ENCODE assay signal across 1 cellular context in genomic region chr17:62064791-62065563, GRCh38.
TF ChIP-seq lines count a peak whose summit lies in the region.

TSS of gene MED13 (minus strand) at chr17:62065278. CDS start at chr17:62065205, 73 bp downstream.

TF ChIP-seq in K562, 482 proteins besides CTCF, POLR2A, EP300 and RAD21 (continued from another document):
- no peak for TF ChIP-seq ZNF780A (CRISPR knock-in tag; IDR thresholded peaks at IDR 0.05)
- peak; percentile 23; the same call in 1 of the 2 replicates for TF ChIP-seq CEBPB (tag; IDR thresholded peaks at IDR 0.05)
- TF ChIP-seq RCOR1 (IDR thresholded peaks at IDR 0.05; ENCODE audit: borderline replicate concordance in 1 of 2, low read depth in 2 of 2, low read length in 2 of 2) = no peak
- no peak for TF ChIP-seq RFX7 (CRISPR knock-in tag; IDR thresholded peaks at IDR 0.05)
- TF ChIP-seq POLR2B (IDR thresholded peaks at IDR 0.05; ENCODE audit: low read depth, partially characterized antibody) = no peak
- TF ChIP-seq ZNF77 (CRISPR knock-in tag; IDR thresholded peaks at IDR 0.05) = no peak
- no peak for TF ChIP-seq NFATC3 (IDR thresholded peaks at IDR 0.05)
- no peak for TF ChIP-seq MECOM (CRISPR knock-in tag; IDR thresholded peaks at IDR 0.05)
- TF ChIP-seq ZNF511 (CRISPR knock-in tag; IDR thresholded peaks at IDR 0.05) = no peak
TF ChIP-seq in K562: peak in this region for 34.
